ENCODE assay signal across 33 cellular contexts in genomic region chr1:170157820-170158219, GRCh38. TPM values are rescaled to one million over a fixed set of nuclear protein-coding genes. Genes with fewer than 3 reads are reported as not detected.
"Had no signal": no experiment of that assay in that cellular context is flagged by ENCODE, and none has a peak within 500 bp of the region (broad histone marks: within the 10 kb centered on the region; RNA-seq: fewer than 3 reads in every experiment).

No MANE protein-coding gene starts in this region.

- H3K27me3 ChIP-seq: stomach, suprapubic skin, testis, thyroid gland, tibial artery, tibial nerve, transverse colon, upper lobe of left lung, upper lobe of right lung, uterus, vagina had no signal

- DNase-seq: stimulated activated CD4-positive, alpha-beta T cell treated with anti-CD3 and anti-CD28 coated beads, Interleukin-2, amount 100 ng/mL, for 48 hours; stimulated activated CD4-positive, alpha-beta T cell treated with anti-CD3 and anti-CD28 coated beads, Interleukin-4, amount 100 ng/mL, for 1 hour; stimulated activated CD4-positive, alpha-beta T cell treated with anti-CD3 and anti-CD28 coated beads, Interleukin-4, amount 100 ng/mL, for 24 hours; stimulated activated CD4-positive, alpha-beta T cell treated with anti-CD3 and anti-CD28 coated beads, Interleukin-4, amount 100 ng/mL, for 4 hours; stimulated activated CD8-positive, alpha-beta memory T cell treated with anti-CD3 and anti-CD28 coated beads, Interleukin-4, amount 100 ng/mL, for 48 hours; stimulated activated naive B cell treated with anti-CD40 and anti-IgM and Interleukin-4, amounts not matched to agents 10 μg/mL and 1 μg/mL and 100 μg/mL, for 72 hours; stimulated activated naive CD4-positive, alpha-beta T cell; stimulated activated naive CD4-positive, alpha-beta T cell treated with Interleukin-2 at 50 U/mL for 16 hours; stimulated activated naive CD8-positive, alpha-beta T cell treated with anti-CD3 and anti-CD28 coated beads, Interleukin-15, amount 100 ng/mL, for 72 hours; stimulated activated naive CD8-positive, alpha-beta T cell treated with anti-CD3 and anti-CD28 coated beads, Interleukin-15, Interleukin-2, amounts not matched to agents 100 U/mL and 50 U/mL, for 24 hours; stomach; substantia nigra; testis; thyroid gland; tibial artery; transverse colon; trophoblast cell; upper lobe of left lung; upper lobe of right lung; uterus had no signal

- H3K4me3 ChIP-seq: stomach, suprapubic skin, testis, thoracic aorta, thyroid gland, tibial artery, tibial nerve, transverse colon, upper lobe of left lung, upper lobe of right lung, uterus, vagina had no signal

- H3K4me3 Mint-ChIP-seq: stimulated activated effector memory CD8-positive, alpha-beta T cell treated with anti-CD3 and anti-CD28 coated beads, Interleukin-12 subunit alpha, Interleukin-12 subunit beta, amount 100 ng/mL, for 72 hours; stimulated activated memory B cell treated with anti-CD40 and anti-IgM and Interleukin-4, amounts not matched to agents 10 μg/mL and 1 μg/mL and 100 μg/mL, for 72 hours; stimulated activated naive B cell treated with anti-CD40 and anti-IgM and Interleukin-4, amounts not matched to agents 10 μg/mL and 1 μg/mL and 100 μg/mL, for 72 hours; stimulated activated naive CD8-positive, alpha-beta T cell treated with anti-CD3 and anti-CD28 coated beads, Interleukin-15, amount 100 ng/mL, for 72 hours; stimulated activated naive CD8-positive, alpha-beta T cell treated with anti-CD3 and anti-CD28 coated beads, Interleukin-15, Interleukin-2, amounts not matched to agents 100 ng/mL and 50 ng/mL, for 24 hours; type B pancreatic cell had no signal

- H3K9me3 ChIP-seq: suprapubic skin, testis, thyroid gland, upper lobe of right lung, uterus, vagina had no signal

- H3K4me1 ChIP-seq: stomach, thyroid gland, upper lobe of left lung, vagina had no signal

- H3K36me3 ChIP-seq: stomach, suprapubic skin, thoracic aorta, thyroid gland, tibial artery, tibial nerve, transverse colon, upper lobe of left lung, upper lobe of right lung, uterus, vagina had no signal

- H3K27me3 Mint-ChIP-seq: stimulated activated naive CD8-positive, alpha-beta T cell treated with anti-CD3 and anti-CD28 coated beads, Interleukin-15, amount 100 ng/mL, for 72 hours; type B pancreatic cell had no signal

- H3K36me3 Mint-ChIP-seq: stimulated activated effector memory CD8-positive, alpha-beta T cell treated with anti-CD3 and anti-CD28 coated beads, Interleukin-12 subunit alpha, Interleukin-12 subunit beta, amount 100 ng/mL, for 72 hours; stimulated activated memory B cell treated with anti-CD40 and anti-IgM and Interleukin-4, amounts not matched to agents 10 μg/mL and 1 μg/mL and 100 μg/mL, for 72 hours; stimulated activated naive B cell treated with anti-CD40 and anti-IgM and Interleukin-4, amounts not matched to agents 10 μg/mL and 1 μg/mL and 100 μg/mL, for 72 hours; type B pancreatic cell had no signal

- ATAC-seq: stimulated activated effector memory CD8-positive, alpha-beta T cell treated with anti-CD3 and anti-CD28 coated beads, Interleukin-12 subunit alpha, Interleukin-12 subunit beta, amount 100 ng/mL, for 72 hours; stimulated activated memory B cell treated with anti-CD40 and anti-IgM and Interleukin-4, amounts not matched to agents 10 μg/mL and 1 μg/mL and 100 μg/mL, for 72 hours; stimulated activated naive B cell treated with anti-CD40 and anti-IgM and Interleukin-4, amounts not matched to agents 10 μg/mL and 1 μg/mL and 100 μg/mL, for 72 hours; stimulated activated naive CD8-positive, alpha-beta T cell treated with anti-CD3 and anti-CD28 coated beads, Interleukin-15, amount 100 ng/mL, for 72 hours; stimulated activated naive CD8-positive, alpha-beta T cell treated with anti-CD3 and anti-CD28 coated beads, Interleukin-15, Interleukin-2, amounts not matched to agents 100 U/mL and 50 U/mL, for 24 hours; upper lobe of right lung had no signal

- FAIRE-seq: urothelium cell line had no signal

- H3K4me1 Mint-ChIP-seq: stimulated activated effector memory CD8-positive, alpha-beta T cell treated with anti-CD3 and anti-CD28 coated beads, Interleukin-12 subunit alpha, Interleukin-12 subunit beta, amount 100 ng/mL, for 72 hours; stimulated activated memory B cell treated with anti-CD40 and anti-IgM and Interleukin-4, amounts not matched to agents 10 μg/mL and 1 μg/mL and 100 μg/mL, for 72 hours; stimulated activated naive B cell treated with anti-CD40 and anti-IgM and Interleukin-4, amounts not matched to agents 10 μg/mL and 1 μg/mL and 100 μg/mL, for 72 hours; stimulated activated naive CD8-positive, alpha-beta T cell treated with anti-CD3 and anti-CD28 coated beads, Interleukin-15, amount 100 ng/mL, for 72 hours had no signal

- H3K27ac ChIP-seq: stomach, suprapubic skin, testis, thoracic aorta, thyroid gland, tibial artery, tibial nerve, transverse colon, upper lobe of left lung, upper lobe of right lung, uterus, vagina had no signal

- H3K27ac Mint-ChIP-seq: stimulated activated effector memory CD8-positive, alpha-beta T cell treated with anti-CD3 and anti-CD28 coated beads, Interleukin-12 subunit alpha, Interleukin-12 subunit beta, amount 100 ng/mL, for 72 hours; stimulated activated memory B cell treated with anti-CD40 and anti-IgM and Interleukin-4, amounts not matched to agents 10 μg/mL and 1 μg/mL and 100 μg/mL, for 72 hours; stimulated activated naive B cell treated with anti-CD40 and anti-IgM and Interleukin-4, amounts not matched to agents 10 μg/mL and 1 μg/mL and 100 μg/mL, for 72 hours; stimulated activated naive CD8-positive, alpha-beta T cell treated with anti-CD3 and anti-CD28 coated beads, Interleukin-15, amount 100 ng/mL, for 72 hours; stimulated activated naive CD8-positive, alpha-beta T cell treated with anti-CD3 and anti-CD28 coated beads, Interleukin-15, Interleukin-2, amounts not matched to agents 100 ng/mL and 50 ng/mL, for 24 hours; type B pancreatic cell had no signal

RNA-seq across cellular contexts. Expression of gene NTMT2, which starts 12.1 kb away (rescaled TPM):
- total RNA-seq: stomach, subcutaneous adipose tissue, suprapubic skin, thoracic aorta, thyroid gland, tibial nerve, transverse colon, upper lobe of left lung, upper lobe of right lung, ureter, uterus, vagina had no signal
- polyA plus RNA-seq: stomach, thymus, urinary bladder had no signal
